In genomic region chr19:18379803-18380747, GRCh38 we compare ENCODE assay signal across 8 cellular contexts. TPM values are rescaled to one million over a fixed set of nuclear protein-coding genes. Genes with fewer than 3 reads are reported as not detected.
A peak's percentile ranks its signal among the peaks of the same experiment; 100 is the strongest.
DNase-seq lines count a peak whose midpoint lies in the region; ATAC-seq and TF ChIP-seq lines count a peak whose summit lies in the region.

No MANE protein-coding gene starts in this region.

- ATAC-seq in heart right ventricle (peak; percentile 68 to 94 (median 90)), GM21360 (IDR thresholded peaks at IDR 0.05; ENCODE audit: unreplicated experiment) (no peak)

- POLR2A ChIA-PET in HEK293 (lab: Yijun Ruan, JAX), result interaction anchor here (0.5 to 1.3 kb wide), 8 partner anchors 8 to 99 kb away, joined by 3 to 10 read pairs (median 4); partner anchors contain the start of genes JUND and SSBP4

- TF ChIP-seq CTCF in HEK293 (tag by site-specific recombination; IDR thresholded peaks at IDR 0.05) (no peak), heart right ventricle (IDR thresholded peaks at IDR 0.05) (no peak), spleen (IDR thresholded peaks at IDR 0.05 in 8 of 11, conservative IDR thresholded peaks at IDR 0.05 in 3 of 11) (peak in 1 of 11 experiments; percentile 3)

- CTCF ChIA-PET in HEK293 (lab: Yijun Ruan, JAX), result interaction anchor here (0.6 to 1.7 kb wide), 11 partner anchors 9 to 338 kb away, joined by 3 to 6 read pairs (median 3); no protein-coding TSS in a partner anchor

- H3K27ac ChIP-seq in HEK293 (ENCODE audit: extremely low read depth, low read depth, low read length), result no peak overlapping the region; the same call in 1 of the 2 replicates
- H3K27ac ChIP-seq in heart right ventricle, result peak overlapping the region in 9 of 10 donors; percentile 29 to 81 (median 70)
- H3K27ac ChIP-seq in spleen, result peak overlapping the region; percentile 19 to 84 (median 74)

- peaks cover 0 to 8% (median 0%) of the 10 kb centered on the region in 7 donors for H3K27me3 ChIP-seq in heart right ventricle
- H3K27me3 ChIP-seq in spleen (replicated peaks in 1 of 7), result peaks cover 0 to 33% (median 0%) of the 10 kb centered on the region in 7 donors

- DNase-seq in SK-MEL-5 (ENCODE audit: low read depth, low spot score), result peak; percentile 82
- DNase-seq in heart right ventricle, result peak; percentile 76 to 89
- DNase-seq in spleen, result peak; percentile 82
- DNase-seq in NCI-H1694 treated with DMSO at 0.1 percent for 48 hours (lab: John Stamatoyannopoulos, UW), result no peak
- DNase-seq in midbrain (lab: John Stamatoyannopoulos, UW), result no peak
- DNase-seq in activated CD4-positive, alpha-beta T cell treated with anti-CD3 and anti-CD28 coated beads for 1 hour, result no peak

- in situ Hi-C loops in SK-MEL-5 (cut with HindIII; ENCODE audit: low pct_unique_long_range_greater_than_20kb, low sequenced_read_pairs), result no loop called here

- H3K4me3 ChIP-seq in HEK293 (ENCODE audit: low read depth, low read length) (no peak overlapping the region), heart right ventricle (no peak overlapping the region), spleen (no peak overlapping the region)

- H3K4me1 ChIP-seq in HEK293 (ENCODE audit: control insufficient read depth, insufficient read depth, low read length) (no peaks in the 10 kb centered on the region), heart right ventricle (peaks cover 0 to 38% (median 18%) of the 10 kb centered on the region in 9 donors), spleen (peaks cover 1 to 65% (median 24%) of the 10 kb centered on the region in 6 donors)

- H3K36me3 ChIP-seq in HEK293 (ENCODE audit: control insufficient read depth in 2 of 2, insufficient read depth in 1 of 2, low read length in 2 of 2), result no peaks in the 10 kb centered on the region
- H3K36me3 ChIP-seq in heart right ventricle, result no peaks in the 10 kb centered on the region
- no peaks in the 10 kb centered on the region for H3K36me3 ChIP-seq in spleen

- 43 to 55% methylated on average over 22 of the region's 22 CpGs for WGBS in heart right ventricle, 2 donors
- WGBS in spleen, 5 donors, result 38 to 52% (median 50%) methylated on average over 22 of the region's 22 CpGs

- no peak for TF ChIP-seq POLR2A in spleen (IDR thresholded peaks at IDR 0.05)

- intact Hi-C loops in heart right ventricle (cut with DNase I), result no loop called here
- intact Hi-C loops in spleen (cut with DNase I; ENCODE audit: low total_unique reads), result no loop called here

- H3K9me3 ChIP-seq in HEK293 (ENCODE audit: control insufficient read depth, insufficient read depth, low read depth, low read length), result no peaks in the 10 kb centered on the region
- H3K9me3 ChIP-seq in heart right ventricle, result no peaks in the 10 kb centered on the region
- H3K9me3 ChIP-seq in spleen, result no peaks in the 10 kb centered on the region

TF ChIP-seq in HEK293, 187 proteins besides CTCF, POLR2A, EP300 and RAD21 (continues in another document):
- no peak for TF ChIP-seq REPIN1 (tag by site-specific recombination; IDR thresholded peaks at IDR 0.05; ENCODE audit: low read depth)
- peak; percentile 93 for TF ChIP-seq ATF2 (tag by site-specific recombination; IDR thresholded peaks at IDR 0.05; ENCODE audit: low read depth)
- TF ChIP-seq KLF7 (tag by site-specific recombination; IDR thresholded peaks at IDR 0.05; ENCODE audit: borderline replicate concordance), result no peak
- TF ChIP-seq ZNF660 (tag by site-specific recombination; IDR thresholded peaks at IDR 0.05), result peak; percentile 53; the same call in 1 of the 2 replicates
- no peak for TF ChIP-seq YY1 (tag by site-specific recombination; IDR thresholded peaks at IDR 0.05)
- TF ChIP-seq ZBTB10 (tag by site-specific recombination; IDR thresholded peaks at IDR 0.05), result peak; percentile 72; the same call in 1 of the 2 replicates
- peak; percentile 91 for TF ChIP-seq SP7 (tag by site-specific recombination; IDR thresholded peaks at IDR 0.05)
- peak; percentile 37; the same call in 1 of the 2 replicates for TF ChIP-seq ZNF843 (tag by site-specific recombination; IDR thresholded peaks at IDR 0.05)

RNA-seq across cellular contexts. Expression of gene GDF15, which starts 5.9 kb away (rescaled TPM):
- total RNA-seq in SK-MEL-5 (2014; rRNA removed; shearing (Covaris generic)), result 873 and 1,003 TPM in 2 replicates
- 2,563 and 2,956 TPM in 2 replicates for polyA plus RNA-seq in SK-MEL-5 (2015; cell fraction: cytosol; rRNA removed)
- 251 and 324 TPM in 2 replicates for polyA plus RNA-seq in SK-MEL-5 (2015; cell fraction: nucleus; rRNA removed)
- total RNA-seq in heart right ventricle (1 to 10 TPM in 4 of 10 donors, under 1 TPM in 6; 0.44 to 2.5 (median 0.79) TPM), spleen (10 to 100 TPM in 2 of 7 donors, 1 to 10 TPM in 5; 1.9 to 34.3 (median 4.3) TPM)
- polyA plus RNA-seq in heart right ventricle (under 1 TPM; 0.44 to 0.62 TPM), spleen (10 to 100 TPM in 1 of 3 donors, under 1 TPM in 2; 0.77 to 15.9 (median 0.96) TPM)

RNA-seq across cellular contexts. Expression of gene LRRC25, which starts 17.3 kb away (rescaled TPM):
- total RNA-seq in SK-MEL-5 (2014; rRNA removed; shearing (Covaris generic)), result not detected in 2 replicates
- 0.04 TPM in 1 of 2 replicates, not detected in the other for polyA plus RNA-seq in SK-MEL-5 (2015; cell fraction: cytosol; rRNA removed)
- not detected in 2 replicates for polyA plus RNA-seq in SK-MEL-5 (2015; cell fraction: nucleus; rRNA removed)
- 10 to 100 TPM in 1 of 10 donors, 1 to 10 TPM in 7, under 1 TPM in 2; 0.57 to 13.3 (median 1.8) TPM for total RNA-seq in heart right ventricle
- polyA plus RNA-seq in heart right ventricle, result 1 to 10 TPM; 1.1 to 2.2 TPM
- 100 to 1,000 TPM in 3 of 7 donors, 10 to 100 TPM in 4; 82.2 to 164 (median 90.5) TPM for total RNA-seq in spleen
- polyA plus RNA-seq in spleen, result 10 to 100 TPM; 14.6 to 32.2 (median 16.0) TPM

RNA-seq across cellular contexts. Expression of gene SSBP4, which starts 39.1 kb away (rescaled TPM):
- 18.9 and 25.7 TPM in 2 replicates for total RNA-seq in SK-MEL-5 (2014; rRNA removed; shearing (Covaris generic))
- polyA plus RNA-seq in SK-MEL-5 (2015; cell fraction: cytosol; rRNA removed), result 34.2 and 44.7 TPM in 2 replicates
- 144 and 159 TPM in 2 replicates for polyA plus RNA-seq in SK-MEL-5 (2015; cell fraction: nucleus; rRNA removed)
- total RNA-seq in heart right ventricle, result 10 to 100 TPM; 17.6 to 47.1 (median 27.3) TPM
- polyA plus RNA-seq in heart right ventricle, result 10 to 100 TPM; 41.3 to 51.6 TPM
- total RNA-seq in spleen, result 100 to 1,000 TPM in 1 of 7 donors, 10 to 100 TPM in 6; 56.3 to 103 (median 82.4) TPM
- 100 to 1,000 TPM in 1 of 3 donors, 10 to 100 TPM in 2; 80.6 to 143 (median 94.9) TPM for polyA plus RNA-seq in spleen

RNA-seq across cellular contexts. Expression of gene PGPEP1, which starts 39.7 kb away (rescaled TPM):
- 8.1 and 10.5 TPM in 2 replicates for total RNA-seq in SK-MEL-5 (2014; rRNA removed; shearing (Covaris generic))
- 8.1 and 16.6 TPM in 2 replicates for polyA plus RNA-seq in SK-MEL-5 (2015; cell fraction: cytosol; rRNA removed)
- 18.1 and 24.7 TPM in 2 replicates for polyA plus RNA-seq in SK-MEL-5 (2015; cell fraction: nucleus; rRNA removed)
- total RNA-seq in heart right ventricle (10 to 100 TPM; 36.0 to 61.3 (median 46.8) TPM), spleen (10 to 100 TPM; 20.2 to 65.6 (median 45.1) TPM)
- polyA plus RNA-seq in heart right ventricle (10 to 100 TPM; 10.0 to 27.2 TPM), spleen (10 to 100 TPM in 1 of 3 donors, 1 to 10 TPM in 2; 9.3 to 17.3 (median 9.6) TPM)

RNA-seq across cellular contexts. Expression of gene LSM4, which starts 57.2 kb away (rescaled TPM):
- total RNA-seq in SK-MEL-5 (2014; rRNA removed; shearing (Covaris generic)), result 221 and 250 TPM in 2 replicates
- polyA plus RNA-seq in SK-MEL-5 (2015; cell fraction: cytosol; rRNA removed), result 308 and 318 TPM in 2 replicates
- polyA plus RNA-seq in SK-MEL-5 (2015; cell fraction: nucleus; rRNA removed), result 83.4 and 96.2 TPM in 2 replicates
- total RNA-seq in heart right ventricle (100 to 1,000 TPM in 1 of 10 donors, 10 to 100 TPM in 9; 73.2 to 114 (median 93.3) TPM), spleen (10 to 100 TPM; 55.8 to 86.5 (median 65.1) TPM)
- polyA plus RNA-seq in heart right ventricle (100 to 1,000 TPM; 135 to 163 TPM), spleen (100 to 1,000 TPM in 2 of 3 donors, 10 to 100 TPM in 1; 91.6 to 192 (median 151) TPM)

Comparison
In these comparisons a context has a peak if more than half of its experiments do, and no peak if none do; other contexts are left out.
1. DNase-seq: peak in SK-MEL-5 (single experiment), heart right ventricle (2 of 2) and spleen (single experiment); none in NCI-H1694 treated with DMSO at 0.1 percent for 48 hours (single experiment), midbrain (single experiment) and activated CD4-positive, alpha-beta T cell treated with anti-CD3 and anti-CD28 coated beads for 1 hour (single experiment).
2. RNA of gene GDF15, which starts 5.9 kb away (total RNA-seq): 873 to 1,003 TPM in SK-MEL-5; 1.9 to 34.3 TPM in spleen and 0.44 to 2.5 TPM in heart right ventricle; every median in the first group is over 10 times any median in the second.
3. RNA of gene LRRC25, which starts 17.3 kb away (total RNA-seq): 82.2 to 164 TPM in spleen; 0.57 to 13.3 TPM in heart right ventricle and not detected in SK-MEL-5; every median in the first group is over 4 times any median in the second.